ENCODE assay signal across 9 cellular contexts in genomic region chr5:176533390-176533789, GRCh38. TPM values are rescaled to one million over a fixed set of nuclear protein-coding genes. Genes with fewer than 3 reads are reported as not detected.
DNase-seq lines count a peak whose midpoint lies in the region; ATAC-seq and TF ChIP-seq lines count a peak whose summit lies in the region.
"Had no signal": no experiment of that assay in that cellular context is flagged by ENCODE, and none has a peak within 500 bp of the region (broad histone marks: within the 10 kb centered on the region; RNA-seq: fewer than 3 reads in every experiment).

No MANE protein-coding gene starts in this region.

- 10 to 29% methylated on average over 8 of the region's 8 CpGs for WGBS in lung, 2 donors

- peak overlapping the region; percentile 85 to 98 for H3K27ac ChIP-seq in lung (ENCODE audit: low read depth in 1 of 2, low read length in 1 of 2)

- H3K27me3 ChIP-seq in lung (ENCODE audit: control insufficient read depth, insufficient read depth): no peaks in the 10 kb centered on the region

- H3K27ac Mint-ChIP-seq in activated naive CD8-positive, alpha-beta T cell: peak overlapping the region; percentile 99
- H3K27ac Mint-ChIP-seq in type B pancreatic cell: peak overlapping the region; percentile 79

- ATAC-seq in activated T-cell treated with anti-CD3 and anti-CD28 coated beads, Interleukin-2, amount 50 U/mL, for 4 hours: no peak
- ATAC-seq in lung (ENCODE audit: insufficient read depth, low FRiP score): no peak

- no peaks in the 10 kb centered on the region for H3K9me3 Mint-ChIP-seq in activated T-cell treated with anti-CD3 and anti-CD28 coated beads, Interleukin-2, amount 50 U/mL, for 4 hours
- no peaks in the 10 kb centered on the region for H3K9me3 Mint-ChIP-seq in activated naive CD8-positive, alpha-beta T cell (ENCODE audit: low read depth)
- H3K9me3 Mint-ChIP-seq in type B pancreatic cell: no peaks in the 10 kb centered on the region

- H3K4me3 ChIP-seq in lung: no peak overlapping the region

- H3K9me3 ChIP-seq in lung (ENCODE audit: control insufficient read depth in 2 of 2, insufficient read depth in 1 of 2, low read length in 1 of 2): no peaks in the 10 kb centered on the region

- peaks cover 20 to 27% of the 10 kb centered on the region in 2 donors for H3K4me1 ChIP-seq in lung (ENCODE audit: control insufficient read depth in 2 of 2, insufficient read depth in 2 of 2, low read length in 2 of 2)

- H3K27me3 Mint-ChIP-seq in activated T-cell treated with anti-CD3 and anti-CD28 coated beads, Interleukin-2, amount 50 U/mL, for 4 hours (ENCODE audit: low read depth): no peaks in the 10 kb centered on the region
- no peaks in the 10 kb centered on the region for H3K27me3 Mint-ChIP-seq in activated naive CD8-positive, alpha-beta T cell
- H3K27me3 Mint-ChIP-seq in type B pancreatic cell: no peaks in the 10 kb centered on the region

- H3K36me3 ChIP-seq in lung (ENCODE audit: control insufficient read depth in 2 of 2, insufficient read depth in 2 of 2, low read length in 2 of 2): peaks cover 3 to 35% of the 10 kb centered on the region in 2 donors

- H3K36me3 Mint-ChIP-seq in activated T-cell treated with anti-CD3 and anti-CD28 coated beads, Interleukin-2, amount 50 U/mL, for 4 hours (ENCODE audit: insufficient read depth): peaks cover 7% of the 10 kb centered on the region
- peaks cover 2% of the 10 kb centered on the region for H3K36me3 Mint-ChIP-seq in activated naive CD8-positive, alpha-beta T cell
- H3K36me3 Mint-ChIP-seq in type B pancreatic cell: peaks cover 3% of the 10 kb centered on the region

- no peak for DNase-seq in activated T-cell treated with anti-CD3 and anti-CD28 coated beads, Interleukin-2, amount 50 U/mL, for 4 hours
- no peak for DNase-seq in activated T-cell treated with anti-CD3 and anti-CD28 coated beads, Interleukin-2, amount 50 U/mL, for 48 hours
- DNase-seq in lung (ENCODE audit: low spot score): no peak
- DNase-seq in type B pancreatic cell (ENCODE audit: extremely low spot score, unreplicated experiment): no peak
- no peak for DNase-seq in effector CD8-positive, alpha-beta T cell (lab: John Stamatoyannopoulos, UW)
- DNase-seq in NCI-H345 (lab: John Stamatoyannopoulos, UW): no peak
- DNase-seq in SK-N-DZ (ENCODE audit: low spot score): no peak

- H3K4me3 Mint-ChIP-seq in activated T-cell treated with anti-CD3 and anti-CD28 coated beads, Interleukin-2, amount 50 U/mL, for 4 hours: peak overlapping the region; percentile 97
- peak overlapping the region; percentile 97 for H3K4me3 Mint-ChIP-seq in activated naive CD8-positive, alpha-beta T cell
- peak overlapping the region; percentile 99 for H3K4me3 Mint-ChIP-seq in type B pancreatic cell

- H3K4me1 Mint-ChIP-seq in activated T-cell treated with anti-CD3 and anti-CD28 coated beads, Interleukin-2, amount 50 U/mL, for 4 hours (ENCODE audit: low read depth): peaks cover 52% of the 10 kb centered on the region
- peaks cover 52% of the 10 kb centered on the region for H3K4me1 Mint-ChIP-seq in activated naive CD8-positive, alpha-beta T cell (ENCODE audit: low read depth)
- peaks cover 26% of the 10 kb centered on the region for H3K4me1 Mint-ChIP-seq in type B pancreatic cell (ENCODE audit: unreplicated experiment)

- TF ChIP-seq CTCF in lung (IDR thresholded peaks at IDR 0.05; ENCODE audit: control extremely low read depth, extremely low read depth): no peak
- TF ChIP-seq CTCF in type B pancreatic cell (conservative IDR thresholded peaks at IDR 0.05): no peak

RNA-seq across cellular contexts. Expression of gene RNF44, which starts 3.8 kb away (rescaled TPM):
- total RNA-seq in activated T-cell treated with anti-CD3 and anti-CD28 coated beads, Interleukin-2, amount 50 U/mL, for 4 hours: 10 to 100 TPM; 55.0 to 58.5 (median 58.4) TPM
- 10 to 100 TPM; 23.4 to 40.5 TPM for total RNA-seq in lung
- polyA plus RNA-seq in lung: 10 to 100 TPM; 15.3 to 27.7 TPM
- total RNA-seq in type B pancreatic cell (ENCODE audit: low replicate concordance): 85.8 and 103 TPM in 2 replicates
- polyA plus RNA-seq in SK-N-DZ (2014; cell fraction: cytosol; rRNA removed): 35.7 and 40.3 TPM in 2 replicates
- polyA plus RNA-seq in SK-N-DZ (2014; cell fraction: nucleus; rRNA removed): 121 and 159 TPM in 2 replicates

RNA-seq across cellular contexts. Expression of gene CDHR2, which starts 15.8 kb away (rescaled TPM):
- total RNA-seq in activated T-cell treated with anti-CD3 and anti-CD28 coated beads, Interleukin-2, amount 50 U/mL, for 4 hours: under 1 TPM; 0.29 to 0.43 (median 0.33) TPM
- total RNA-seq in lung: 1 to 10 TPM in 1 of 2 donors, under 1 TPM in 1; 0.74 to 1.5 TPM
- polyA plus RNA-seq in lung: under 1 TPM; 0.02 to 0.10 TPM
- total RNA-seq in type B pancreatic cell (ENCODE audit: low replicate concordance): 4.1 TPM in 2 replicates
- 0.24 and 0.45 TPM in 2 replicates for polyA plus RNA-seq in SK-N-DZ (2014; cell fraction: cytosol; rRNA removed)
- 0.33 and 1.3 TPM in 2 replicates for polyA plus RNA-seq in SK-N-DZ (2014; cell fraction: nucleus; rRNA removed)
- total RNA-seq: fibroblast of villous mesenchyme had no signal
